Comparison of ENCODE assay signal across 8 cellular contexts in the genomic region with DNA sequence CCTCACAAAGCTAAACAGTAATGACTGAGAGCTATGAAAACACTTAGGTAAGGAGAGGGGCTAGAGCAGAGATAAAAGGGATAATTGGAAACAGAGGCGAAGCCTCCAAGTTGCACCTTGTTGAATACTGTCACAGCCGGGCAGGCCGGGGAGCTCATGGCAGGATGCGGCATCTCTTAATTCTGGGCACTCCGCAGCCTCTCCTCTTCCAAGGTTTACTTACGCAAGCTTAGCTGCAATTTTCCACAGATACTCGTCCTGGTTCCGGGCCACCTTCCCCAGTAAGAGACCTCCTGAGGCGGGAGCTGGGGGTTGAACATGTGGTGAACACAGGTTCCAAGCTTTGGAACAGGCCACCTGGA.
DNase-seq lines count a peak whose midpoint lies in the region; ATAC-seq and TF ChIP-seq lines count a peak whose summit lies in the region.

No MANE protein-coding gene starts in this region.

- H3K9me3 ChIP-seq in Peyer's patch, result no peaks in the 10 kb centered on the region
- no peaks in the 10 kb centered on the region for H3K9me3 ChIP-seq in esophagus muscularis mucosa
- H3K9me3 ChIP-seq in sigmoid colon, result no peaks in the 10 kb centered on the region

- 79% methylated on average over 9 of the region's 9 CpGs for WGBS in esophagus muscularis mucosa
- 87 to 94% methylated on average over 9 of the region's 9 CpGs for WGBS in sigmoid colon, 2 donors

- no peak for TF ChIP-seq EP300 in esophagus muscularis mucosa (IDR thresholded peaks at IDR 0.05)
- no peak for TF ChIP-seq EP300 in sigmoid colon (IDR thresholded peaks at IDR 0.05)

- H3K4me1 ChIP-seq in Peyer's patch (peaks cover 0 to 13% (median 2%) of the 10 kb centered on the region in 4 donors), esophagus muscularis mucosa (peaks cover 10 to 30% (median 21%) of the 10 kb centered on the region in 4 donors), sigmoid colon (peaks cover 0 to 6% (median 5%) of the 10 kb centered on the region in 4 donors)

- intact Hi-C loops in esophagus muscularis mucosa (cut with DNase I), result loop anchor here (5.0 to 10.0 kb wide), 3 partner anchors 66 to 289 kb away; no protein-coding TSS in a partner anchor
- intact Hi-C loops in sigmoid colon (cut with DNase I), result loop anchor here (2.0 to 10.0 kb wide), 4 partner anchors 67 to 379 kb away; no protein-coding TSS in a partner anchor

- H3K27me3 ChIP-seq in Peyer's patch, result no peaks in the 10 kb centered on the region
- H3K27me3 ChIP-seq in esophagus muscularis mucosa, result no peaks in the 10 kb centered on the region
- no peaks in the 10 kb centered on the region for H3K27me3 ChIP-seq in sigmoid colon

- ATAC-seq in GM21737 (IDR thresholded peaks at IDR 0.05; ENCODE audit: unreplicated experiment) (no peak), HG03175 (IDR thresholded peaks at IDR 0.05; ENCODE audit: unreplicated experiment) (no peak)

- DNase-seq in Peyer's patch (no peak), esophagus muscularis mucosa (ENCODE audit: extremely low spot score) (peak; percentile 75), sigmoid colon (no peak), HPDE6-E6E7 (ENCODE audit: extremely low spot score) (no peak), NCI-H1417 treated with DMSO at 0.1 percent for 48 hours (lab: John Stamatoyannopoulos, UW) (no peak)

- H3K4me3 ChIP-seq in GM12875 (ENCODE audit: low read depth, low read length) (peak overlapping the region; percentile 61), Peyer's patch (peak overlapping the region; percentile 65 to 84 (median 74)), esophagus muscularis mucosa (peak overlapping the region; percentile 60 to 74 (median 64)), sigmoid colon (peak overlapping the region in 3 of 4 donors; percentile 55 to 66 (median 63))

- TF ChIP-seq POLR2A in Peyer's patch (IDR thresholded peaks at IDR 0.05) (no peak), esophagus muscularis mucosa (IDR thresholded peaks at IDR 0.05; ENCODE audit: low read depth) (no peak), sigmoid colon (IDR thresholded peaks at IDR 0.05) (no peak)

- H3K27ac ChIP-seq in Peyer's patch (peak overlapping the region; percentile 36 to 93 (median 86)), esophagus muscularis mucosa (replicated peaks in 1 of 4) (peak overlapping the region; percentile 77 to 90 (median 85)), sigmoid colon (peak overlapping the region; percentile 78 to 86 (median 82))

- TF ChIP-seq CTCF in GM12875 (IDR thresholded peaks at IDR 0.05; ENCODE audit: borderline replicate concordance, insufficient read depth, low read depth, low read length) (no peak), Peyer's patch (IDR thresholded peaks at IDR 0.05) (no peak), esophagus muscularis mucosa (IDR thresholded peaks at IDR 0.05) (no peak), sigmoid colon (IDR thresholded peaks at IDR 0.05) (no peak)

- H3K36me3 ChIP-seq in Peyer's patch, result no peaks in the 10 kb centered on the region
- no peaks in the 10 kb centered on the region for H3K36me3 ChIP-seq in esophagus muscularis mucosa
- H3K36me3 ChIP-seq in sigmoid colon, result no peaks in the 10 kb centered on the region
